13 cellular contexts compared by ENCODE assay signal in genomic region chr4:183118585-183118984, GRCh38. TPM values are rescaled to one million over a fixed set of nuclear protein-coding genes. Genes with fewer than 3 reads are reported as not detected.
A peak's percentile ranks its signal among the peaks of the same experiment; 100 is the strongest.
DNase-seq lines count a peak whose midpoint lies in the region; ATAC-seq and TF ChIP-seq lines count a peak whose summit lies in the region.
"Had no signal": no experiment of that assay in that cellular context is flagged by ENCODE, and none has a peak within 500 bp of the region (broad histone marks: within the 10 kb centered on the region; RNA-seq: fewer than 3 reads in every experiment).

No MANE protein-coding gene starts in this region.

- TF ChIP-seq POLR2A in breast epithelium (IDR thresholded peaks at IDR 0.05) = no peak

- BruUV-seq in MCF 10A (replicated peaks; lab: Mats Ljungman, UMichigan) = no TSS peak

- no peak overlapping the region for H3K4me3 ChIP-seq in breast epithelium
- no peak overlapping the region for H3K4me3 ChIP-seq in choroid plexus epithelial cell (ENCODE audit: low read depth, low read length)

- no peaks in the 10 kb centered on the region for H3K9me3 Mint-ChIP-seq in MCF 10A (ENCODE audit: unreplicated experiment)
- no peaks in the 10 kb centered on the region for H3K9me3 Mint-ChIP-seq in activated CD4-positive, alpha-beta memory T cell treated with anti-CD3 and anti-CD28 coated beads, Interleukin-2, amount 10 ng/mL, durations not matched to agents 7 days and 5 days

- H3K27ac Mint-ChIP-seq in MCF 10A (ENCODE audit: low read depth, unreplicated experiment) = peak overlapping the region; percentile 80
- no peak overlapping the region for H3K27ac Mint-ChIP-seq in activated CD4-positive, alpha-beta memory T cell treated with anti-CD3 and anti-CD28 coated beads, Interleukin-2, amount 10 ng/mL, durations not matched to agents 7 days and 5 days

- H3K4me1 Mint-ChIP-seq in MCF 10A (ENCODE audit: insufficient read depth, unreplicated experiment) = peaks cover 28% of the 10 kb centered on the region
- H3K4me1 Mint-ChIP-seq in activated CD4-positive, alpha-beta memory T cell treated with anti-CD3 and anti-CD28 coated beads, Interleukin-2, amount 10 ng/mL, durations not matched to agents 7 days and 5 days = no peaks in the 10 kb centered on the region

- TF ChIP-seq CTCF in MCF 10A (IDR thresholded peaks at IDR 0.05; ENCODE audit: unreplicated experiment) (no peak), breast epithelium (IDR thresholded peaks at IDR 0.05) (no peak), choroid plexus epithelial cell (conservative IDR thresholded peaks at IDR 0.05; ENCODE audit: low read depth, low read length) (no peak)

- H3K36me3 ChIP-seq in breast epithelium = no peaks in the 10 kb centered on the region

- no peak for ATAC-seq in GM18907 (IDR thresholded peaks at IDR 0.05; ENCODE audit: unreplicated experiment)
- no peak for ATAC-seq in HG03280 (IDR thresholded peaks at IDR 0.05; ENCODE audit: unreplicated experiment)

- H3K27ac ChIP-seq in breast epithelium = no peak overlapping the region
- H3K27ac ChIP-seq: 22Rv1, epithelial cell of prostate had no signal

- intact Hi-C loops in MCF 10A (cut with micrococcal nuclease) (no loop called here), breast epithelium (cut with DNase I; ENCODE audit: low total_unique reads) (no loop called here)

- peak; percentile 57 for DNase-seq in MCF 10A (ENCODE audit: unreplicated experiment)
- no peak for DNase-seq in breast epithelium (ENCODE audit: low spot score in 2 of 2)
- peak; percentile 88 for DNase-seq in choroid plexus epithelial cell (ENCODE audit: low read depth)
- peak; percentile 97 for DNase-seq in kidney tubule cell (ENCODE audit: low spot score)
- DNase-seq in SIG-M5 treated with dmso at 0.1 percent for 504 hours (lab: John Stamatoyannopoulos, UW; ENCODE audit: unreplicated experiment) = no peak
- no peak for DNase-seq in activated CD4-positive, alpha-beta memory T cell treated with anti-CD3 and anti-CD28 coated beads, Interleukin-2, amount 10 ng/mL, durations not matched to agents 7 days and 5 days
- DNase-seq: activated CD4-positive, CD25-positive, alpha-beta regulatory T cell treated with anti-CD3 and anti-CD28 coated beads, Interleukin-2, amount 50 U/mL, for 72 hours; NCI-H446; right cardiac atrium had no signal

- H3K4me1 ChIP-seq in breast epithelium = no peaks in the 10 kb centered on the region

- H3K27me3 Mint-ChIP-seq in MCF 10A (ENCODE audit: insufficient read depth, unreplicated experiment) = no peaks in the 10 kb centered on the region
- peaks cover 4% of the 10 kb centered on the region for H3K27me3 Mint-ChIP-seq in activated CD4-positive, alpha-beta memory T cell treated with anti-CD3 and anti-CD28 coated beads, Interleukin-2, amount 10 ng/mL, durations not matched to agents 7 days and 5 days

- no peaks in the 10 kb centered on the region for H3K27me3 ChIP-seq in breast epithelium

- H3K9me3 ChIP-seq in breast epithelium = no peaks in the 10 kb centered on the region

- H3K4me3 Mint-ChIP-seq in MCF 10A (ENCODE audit: unreplicated experiment) = peak overlapping the region; percentile 21
- H3K4me3 Mint-ChIP-seq in activated CD4-positive, alpha-beta memory T cell treated with anti-CD3 and anti-CD28 coated beads, Interleukin-2, amount 10 ng/mL, durations not matched to agents 7 days and 5 days = no peak overlapping the region

- POLR2A ChIA-PET in MCF 10A (lab: Yijun Ruan, JAX) = interaction anchor here (0.6 to 1.0 kb wide), 2 partner anchors 16 to 1001 kb away, joined by 4 to 5 read pairs; no protein-coding TSS in a partner anchor
- POLR2A ChIA-PET in activated CD4-positive, alpha-beta memory T cell treated with anti-CD3 and anti-CD28 coated beads, Interleukin-2, amount 10 ng/mL, durations not matched to agents 7 days and 5 days (lab: Charles Lee) = no interaction called here

- CTCF ChIA-PET in MCF 10A (lab: Yijun Ruan, JAX) = interaction anchor here (1.0 kb wide), 1 partner anchor 180 kb away, joined by 6 read pairs; no protein-coding TSS in a partner anchor
- CTCF ChIA-PET in activated CD4-positive, alpha-beta memory T cell treated with anti-CD3 and anti-CD28 coated beads, Interleukin-2, amount 10 ng/mL, durations not matched to agents 7 days and 5 days (lab: Charles Lee) = no interaction called here

- peaks cover 7% of the 10 kb centered on the region for H3K36me3 Mint-ChIP-seq in MCF 10A (ENCODE audit: insufficient read depth, unreplicated experiment)
- no peaks in the 10 kb centered on the region for H3K36me3 Mint-ChIP-seq in activated CD4-positive, alpha-beta memory T cell treated with anti-CD3 and anti-CD28 coated beads, Interleukin-2, amount 10 ng/mL, durations not matched to agents 7 days and 5 days (ENCODE audit: low read depth)

RNA-seq across cellular contexts. Expression of gene WWC2, which starts 19.5 kb away (rescaled TPM):
- total RNA-seq in MCF 10A (2022) = 38.6 and 42.4 TPM in 2 replicates
- 10 to 100 TPM; 37.4 to 40.4 (median 40.3) TPM for total RNA-seq in breast epithelium
- under 1 TPM; 0.23 to 0.28 TPM for total RNA-seq in activated CD4-positive, alpha-beta memory T cell treated with anti-CD3 and anti-CD28 coated beads, Interleukin-2, amount 10 ng/mL, durations not matched to agents 7 days and 5 days

Comparison
In these comparisons a context has a peak if more than half of its experiments do, and no peak if none do; other contexts are left out.
1. DNase-seq: peak in MCF 10A (single experiment), choroid plexus epithelial cell (single experiment) and kidney tubule cell (single experiment); none in breast epithelium (0 of 2), SIG-M5 treated with dmso at 0.1 percent for 504 hours (single experiment) and activated CD4-positive, alpha-beta memory T cell treated with anti-CD3 and anti-CD28 coated beads, Interleukin-2, amount 10 ng/mL, durations not matched to agents 7 days and 5 days (single experiment).
2. RNA of gene WWC2, which starts 19.5 kb away (total RNA-seq): 38.6 to 42.4 TPM in MCF 10A and 37.4 to 40.4 TPM in breast epithelium; 0.23 to 0.28 TPM in activated CD4-positive, alpha-beta memory T cell treated with anti-CD3 and anti-CD28 coated beads, Interleukin-2, amount 10 ng/mL, durations not matched to agents 7 days and 5 days; every median in the first group is over 10 times any median in the second.